ENCODE assay signal across 19 cellular contexts in genomic region chr2:233287871-233288270, GRCh38. TPM values are rescaled to one million over a fixed set of nuclear protein-coding genes. Genes with fewer than 3 reads are reported as not detected.
A peak's percentile ranks its signal among the peaks of the same experiment; 100 is the strongest.
DNase-seq lines count a peak whose midpoint lies in the region; ATAC-seq and TF ChIP-seq lines count a peak whose summit lies in the region.
"Had no signal": no experiment of that assay in that cellular context is flagged by ENCODE, and none has a peak within 500 bp of the region (broad histone marks: within the 10 kb centered on the region; RNA-seq: fewer than 3 reads in every experiment).

No MANE protein-coding gene starts in this region.

- no peaks in the 10 kb centered on the region for H3K9me3 Mint-ChIP-seq in activated T-cell treated with anti-CD3 and anti-CD28 coated beads, Interleukin-2, amount 50 U/mL, for 24 hours
- no peaks in the 10 kb centered on the region for H3K9me3 Mint-ChIP-seq in CD4-positive, alpha-beta T cell
- H3K9me3 Mint-ChIP-seq in stimulated activated effector memory CD8-positive, alpha-beta T cell treated with anti-CD3 and anti-CD28 coated beads, Interleukin-12 subunit alpha, Interleukin-12 subunit beta, amount 100 ng/mL, for 72 hours = no peaks in the 10 kb centered on the region
- H3K9me3 Mint-ChIP-seq in activated T-helper 2 cell treated with anti-CD3 and anti-CD28 coated beads, Interferon-gamma antibody, Interleukin-2, Interleukin-4, amounts not matched to agents 10 μg/mL and 5 μg/mL and 100 μg/mL, durations not matched to agents 14 hours and 24 hours and 36 hours = no peaks in the 10 kb centered on the region
- H3K9me3 Mint-ChIP-seq: IgD-negative memory B cell had no signal

- peaks cover 95% of the 10 kb centered on the region for H3K36me3 Mint-ChIP-seq in activated T-cell treated with anti-CD3 and anti-CD28 coated beads, Interleukin-2, amount 50 U/mL, for 24 hours (ENCODE audit: low read depth)
- peaks cover 95% of the 10 kb centered on the region for H3K36me3 Mint-ChIP-seq in CD4-positive, alpha-beta T cell (ENCODE audit: low read depth)
- peaks cover 100% of the 10 kb centered on the region for H3K36me3 Mint-ChIP-seq in stimulated activated effector memory CD8-positive, alpha-beta T cell treated with anti-CD3 and anti-CD28 coated beads, Interleukin-12 subunit alpha, Interleukin-12 subunit beta, amount 100 ng/mL, for 72 hours
- H3K36me3 Mint-ChIP-seq in activated T-helper 2 cell treated with anti-CD3 and anti-CD28 coated beads, Interferon-gamma antibody, Interleukin-2, Interleukin-4, amounts not matched to agents 10 μg/mL and 5 μg/mL and 100 μg/mL, durations not matched to agents 14 hours and 24 hours and 36 hours (ENCODE audit: low read depth) = peaks cover 78% of the 10 kb centered on the region

- H3K9me3 ChIP-seq in CD4-positive, alpha-beta T cell (ENCODE audit: control insufficient read depth, low read length) = no peaks in the 10 kb centered on the region
- H3K9me3 ChIP-seq: Caco-2, HAP-1 had no signal

- CTCF ChIA-PET in CD4-positive, alpha-beta T cell (lab: Charles Lee) = no interaction called here

- no peak for ATAC-seq in CD4-positive, alpha-beta T cell (ENCODE audit: poor library complexity)
- no peak for ATAC-seq in stimulated activated effector memory CD8-positive, alpha-beta T cell treated with anti-CD3 and anti-CD28 coated beads, Interleukin-12 subunit alpha, Interleukin-12 subunit beta, amount 100 ng/mL, for 72 hours
- ATAC-seq: Panc1, Right ventricle myocardium inferior had no signal

- H3K27me3 Mint-ChIP-seq in activated T-cell treated with anti-CD3 and anti-CD28 coated beads, Interleukin-2, amount 50 U/mL, for 24 hours = no peaks in the 10 kb centered on the region
- H3K27me3 Mint-ChIP-seq in CD4-positive, alpha-beta T cell = no peaks in the 10 kb centered on the region
- H3K27me3 Mint-ChIP-seq in activated T-helper 2 cell treated with anti-CD3 and anti-CD28 coated beads, Interferon-gamma antibody, Interleukin-2, Interleukin-4, amounts not matched to agents 10 μg/mL and 5 μg/mL and 100 μg/mL, durations not matched to agents 14 hours and 24 hours and 36 hours (ENCODE audit: low read depth) = no peaks in the 10 kb centered on the region
- H3K27me3 Mint-ChIP-seq: IgD-negative memory B cell had no signal

- H3K27ac ChIP-seq in CD4-positive, alpha-beta T cell (ENCODE audit: low read depth, low read length) = no peak overlapping the region

- POLR2A ChIA-PET in CD4-positive, alpha-beta T cell (lab: Charles Lee) = interaction anchor here (1.9 to 2.6 kb wide), 2 partner anchors 20 to 43 kb away, joined by 6 to 12 read pairs; no protein-coding TSS in a partner anchor

- no peaks in the 10 kb centered on the region for H3K27me3 ChIP-seq in CD4-positive, alpha-beta T cell (ENCODE audit: control insufficient read depth, insufficient read depth, low read length)

- intact Hi-C loops in CD4-positive, alpha-beta T cell (cut with DNase I, micrococcal nuclease) = loop anchor here in 1 of 2 experiments (10.0 kb wide), 1 partner anchor 157 kb away; no protein-coding TSS in a partner anchor
- intact Hi-C loops in activated T-helper 2 cell treated with anti-CD3 and anti-CD28 coated beads, Interferon-gamma antibody, Interleukin-2, Interleukin-4, amounts not matched to agents 10 μg/mL and 5 μg/mL and 100 μg/mL, durations not matched to agents 14 hours and 24 hours and 36 hours (cut with micrococcal nuclease) = no loop called here

- TF ChIP-seq CTCF in CD4-positive, alpha-beta T cell (IDR thresholded peaks at IDR 0.05) = no peak

- H3K4me1 Mint-ChIP-seq in activated T-cell treated with anti-CD3 and anti-CD28 coated beads, Interleukin-2, amount 50 U/mL, for 24 hours (ENCODE audit: low read depth) = peaks cover 11% of the 10 kb centered on the region
- peaks cover 12% of the 10 kb centered on the region for H3K4me1 Mint-ChIP-seq in CD4-positive, alpha-beta T cell (ENCODE audit: low read depth)
- H3K4me1 Mint-ChIP-seq in stimulated activated effector memory CD8-positive, alpha-beta T cell treated with anti-CD3 and anti-CD28 coated beads, Interleukin-12 subunit alpha, Interleukin-12 subunit beta, amount 100 ng/mL, for 72 hours = no peaks in the 10 kb centered on the region
- no peaks in the 10 kb centered on the region for H3K4me1 Mint-ChIP-seq in activated T-helper 2 cell treated with anti-CD3 and anti-CD28 coated beads, Interferon-gamma antibody, Interleukin-2, Interleukin-4, amounts not matched to agents 10 μg/mL and 5 μg/mL and 100 μg/mL, durations not matched to agents 14 hours and 24 hours and 36 hours (ENCODE audit: low read depth)

- no peak overlapping the region for H3K4me3 Mint-ChIP-seq in activated T-cell treated with anti-CD3 and anti-CD28 coated beads, Interleukin-2, amount 50 U/mL, for 24 hours
- no peak overlapping the region for H3K4me3 Mint-ChIP-seq in CD4-positive, alpha-beta T cell
- H3K4me3 Mint-ChIP-seq in stimulated activated effector memory CD8-positive, alpha-beta T cell treated with anti-CD3 and anti-CD28 coated beads, Interleukin-12 subunit alpha, Interleukin-12 subunit beta, amount 100 ng/mL, for 72 hours = no peak overlapping the region
- H3K4me3 Mint-ChIP-seq in activated T-helper 2 cell treated with anti-CD3 and anti-CD28 coated beads, Interferon-gamma antibody, Interleukin-2, Interleukin-4, amounts not matched to agents 10 μg/mL and 5 μg/mL and 100 μg/mL, durations not matched to agents 14 hours and 24 hours and 36 hours (ENCODE audit: low read depth) = no peak overlapping the region
- H3K4me3 Mint-ChIP-seq: IgD-negative memory B cell had no signal

- DNase-seq in activated T-cell treated with anti-CD3 and anti-CD28 coated beads, Interleukin-2, amount 50 U/mL, for 24 hours = peak; percentile 14
- no peak for DNase-seq in activated T-cell treated with anti-CD3 and anti-CD28 coated beads for 4 hours
- no peak for DNase-seq in CD4-positive, alpha-beta T cell
- peak; percentile 34 for DNase-seq in inferior parietal cortex (ENCODE audit: extremely low spot score)
- no peak for DNase-seq in stimulated activated effector memory CD8-positive, alpha-beta T cell treated with anti-CD3 and anti-CD28 coated beads, Interleukin-12 subunit alpha, Interleukin-12 subunit beta, amount 100 ng/mL, for 72 hours (ENCODE audit: low spot score in 2 of 2)
- no peak for DNase-seq in kidney tubule cell (ENCODE audit: low spot score)
- no peak for DNase-seq in activated T-helper 2 cell treated with anti-CD3 and anti-CD28 coated beads, Interferon-gamma antibody, Interleukin-2, Interleukin-4, amounts not matched to agents 10 μg/mL and 5 μg/mL and 100 μg/mL, durations not matched to agents 14 hours and 24 hours and 36 hours (ENCODE audit: low spot score)
- DNase-seq in C1 segment of cervical spinal cord (lab: John Stamatoyannopoulos, UW) = no peak
- DNase-seq: AML-193, Caco-2, NCI-H1930, NCI-H2171 treated with DMSO at 0.1 percent for 48 hours, NCI-H510A treated with DMSO at 0.1 percent for 48 hours had no signal

- H3K27ac Mint-ChIP-seq in activated T-cell treated with anti-CD3 and anti-CD28 coated beads, Interleukin-2, amount 50 U/mL, for 24 hours = peak overlapping the region; percentile 67
- H3K27ac Mint-ChIP-seq in CD4-positive, alpha-beta T cell = peak overlapping the region; percentile 21
- H3K27ac Mint-ChIP-seq in stimulated activated effector memory CD8-positive, alpha-beta T cell treated with anti-CD3 and anti-CD28 coated beads, Interleukin-12 subunit alpha, Interleukin-12 subunit beta, amount 100 ng/mL, for 72 hours = peak overlapping the region; percentile 76
- H3K27ac Mint-ChIP-seq in activated T-helper 2 cell treated with anti-CD3 and anti-CD28 coated beads, Interferon-gamma antibody, Interleukin-2, Interleukin-4, amounts not matched to agents 10 μg/mL and 5 μg/mL and 100 μg/mL, durations not matched to agents 14 hours and 24 hours and 36 hours = no peak overlapping the region

RNA-seq across cellular contexts. Expression of gene SAG, which starts 19.7 kb away (rescaled TPM):
- total RNA-seq in CD4-positive, alpha-beta T cell = under 1 TPM; 0.03 to 0.22 TPM
- total RNA-seq in activated T-helper 2 cell treated with anti-CD3 and anti-CD28 coated beads, Interferon-gamma antibody, Interleukin-2, Interleukin-4, amounts not matched to agents 10 μg/mL and 5 μg/mL and 100 μg/mL, durations not matched to agents 14 hours and 24 hours and 36 hours = 0.05 TPM in 1 of 2 replicates, not detected in the other
- total RNA-seq: Caco-2, HT1080, LHCN-M2, Right ventricle myocardium inferior had no signal

RNA-seq across cellular contexts. Expression of gene ATG16L1, which starts 36.4 kb away (rescaled TPM):
- 100 to 1,000 TPM; 134 to 135 TPM for total RNA-seq in CD4-positive, alpha-beta T cell
- 33.5 and 35.5 TPM in 2 replicates for total RNA-seq in activated T-helper 2 cell treated with anti-CD3 and anti-CD28 coated beads, Interferon-gamma antibody, Interleukin-2, Interleukin-4, amounts not matched to agents 10 μg/mL and 5 μg/mL and 100 μg/mL, durations not matched to agents 14 hours and 24 hours and 36 hours

Comparison
In these comparisons a context has a peak if more than half of its experiments do, and no peak if none do; other contexts are left out.
1. DNase-seq: peak in activated T-cell treated with anti-CD3 and anti-CD28 coated beads, Interleukin-2, amount 50 U/mL, for 24 hours (single experiment) and inferior parietal cortex (single experiment); none in activated T-cell treated with anti-CD3 and anti-CD28 coated beads for 4 hours (single experiment), CD4-positive, alpha-beta T cell (0 of 10), stimulated activated effector memory CD8-positive, alpha-beta T cell treated with anti-CD3 and anti-CD28 coated beads, Interleukin-12 subunit alpha, Interleukin-12 subunit beta, amount 100 ng/mL, for 72 hours (0 of 2), kidney tubule cell (single experiment), activated T-helper 2 cell treated with anti-CD3 and anti-CD28 coated beads, Interferon-gamma antibody, Interleukin-2, Interleukin-4, amounts not matched to agents 10 μg/mL and 5 μg/mL and 100 μg/mL, durations not matched to agents 14 hours and 24 hours and 36 hours (single experiment) and C1 segment of cervical spinal cord (0 of 14).